ENCODE assay signal across 11 cellular contexts in genomic region chr7:801940-802364, GRCh38. TPM values are rescaled to one million over a fixed set of nuclear protein-coding genes. Genes with fewer than 3 reads are reported as not detected.
DNase-seq lines count a peak whose midpoint lies in the region; ATAC-seq and TF ChIP-seq lines count a peak whose summit lies in the region.
"Had no signal": no experiment of that assay in that cellular context is flagged by ENCODE, and none has a peak within 500 bp of the region (broad histone marks: within the 10 kb centered on the region; RNA-seq: fewer than 3 reads in every experiment).

No MANE protein-coding gene starts in this region.

- peak; percentile 91 for DNase-seq in D341Med (ENCODE audit: low spot score)
- peak; percentile 56 for DNase-seq in NCI-H82 treated with DMSO at 0.1 percent for 48 hours (lab: John Stamatoyannopoulos, UW; ENCODE audit: unreplicated experiment)
- DNase-seq in fibroblast of villous mesenchyme (ENCODE audit: low read depth) = peak; percentile 58
- no peak for DNase-seq in activated naive CD4-positive, alpha-beta T cell treated with anti-CD3 and anti-CD28 coated beads, Interleukin-2, amount 10 ng/mL, durations not matched to agents 7 days and 5 days
- DNase-seq in NCI-H187 treated with DMSO at 0.1 percent for 48 hours (lab: John Stamatoyannopoulos, UW) = no peak
- no peak for DNase-seq in PC-3
- no peak for DNase-seq in activated CD4-positive, CD25-positive, alpha-beta regulatory T cell (lab: John Stamatoyannopoulos, UW)
- DNase-seq: endodermal cell had no signal

- no peaks in the 10 kb centered on the region for H3F3A ChIP-seq in PC-3 (ENCODE audit: low read length, unreplicated experiment)

- no peak overlapping the region for H3K27ac Mint-ChIP-seq in activated naive CD4-positive, alpha-beta T cell treated with anti-CD3 and anti-CD28 coated beads, Interleukin-2, amount 10 ng/mL, durations not matched to agents 7 days and 5 days
- H3K27ac Mint-ChIP-seq: activated T-helper 1 cell treated with anti-CD3 and anti-CD28 coated beads, Interleukin-12 subunit alpha, Interleukin-12 subunit beta, Interleukin-2, Interleukin-4 antibody, amounts not matched to agents 30 ng/mL and 10 ng/mL and 1 ng/mL, durations not matched to agents 14 hours and 24 hours and 36 hours; endodermal cell had no signal

- no peaks in the 10 kb centered on the region for H3K79me2 ChIP-seq in parathyroid adenoma
- H3K79me2 ChIP-seq in PC-3 (ENCODE audit: low read length) = no peaks in the 10 kb centered on the region

- no peak for ATAC-seq in PC-3

- CTCF ChIA-PET in activated naive CD4-positive, alpha-beta T cell treated with anti-CD3 and anti-CD28 coated beads, Interleukin-2, amount 10 ng/mL, durations not matched to agents 7 days and 5 days (lab: Charles Lee) = no interaction called here
- CTCF ChIA-PET in PC-3 (lab: Charles Lee) = no interaction called here

- H3K36me3 Mint-ChIP-seq in activated naive CD4-positive, alpha-beta T cell treated with anti-CD3 and anti-CD28 coated beads, Interleukin-2, amount 10 ng/mL, durations not matched to agents 7 days and 5 days = no peaks in the 10 kb centered on the region

- no peaks in the 10 kb centered on the region for H3K9me3 Mint-ChIP-seq in activated naive CD4-positive, alpha-beta T cell treated with anti-CD3 and anti-CD28 coated beads, Interleukin-2, amount 10 ng/mL, durations not matched to agents 7 days and 5 days
- H3K9me3 Mint-ChIP-seq: activated T-helper 1 cell treated with anti-CD3 and anti-CD28 coated beads, Interleukin-12 subunit alpha, Interleukin-12 subunit beta, Interleukin-2, Interleukin-4 antibody, amounts not matched to agents 30 ng/mL and 10 ng/mL and 1 ng/mL, durations not matched to agents 14 hours and 24 hours and 36 hours had no signal

- peaks cover 27% of the 10 kb centered on the region for H3K27me3 Mint-ChIP-seq in activated naive CD4-positive, alpha-beta T cell treated with anti-CD3 and anti-CD28 coated beads, Interleukin-2, amount 10 ng/mL, durations not matched to agents 7 days and 5 days

- H3K4me3 ChIP-seq in fibroblast of villous mesenchyme (ENCODE audit: low read depth, low read length) (peak overlapping the region; percentile 12), parathyroid adenoma (ENCODE audit: low read depth, low read length) (no peak overlapping the region), PC-3 (ENCODE audit: low read length) (no peak overlapping the region)

- intact Hi-C loops in PC-3 (cut with micrococcal nuclease) = no loop called here

- H3K9me3 ChIP-seq in parathyroid adenoma (ENCODE audit: control insufficient read depth, low read length) (no peaks in the 10 kb centered on the region), PC-3 (ENCODE audit: low read length) (no peaks in the 10 kb centered on the region)

- TF ChIP-seq CTCF in fibroblast of villous mesenchyme (IDR thresholded peaks at IDR 0.05; ENCODE audit: insufficient read depth, low read depth, low read length) (no peak), parathyroid adenoma (IDR thresholded peaks at IDR 0.05) (no peak), PC-3 (conservative IDR thresholded peaks at IDR 0.05; ENCODE audit: low read depth, low read length) (no peak)

- no peaks in the 10 kb centered on the region for H4K20me1 ChIP-seq in PC-3 (ENCODE audit: low read length)

- H3K27ac ChIP-seq in parathyroid adenoma (no peak overlapping the region), PC-3 (ENCODE audit: low read length) (no peak overlapping the region)
- H3K27ac ChIP-seq: C4-2B had no signal

- no peaks in the 10 kb centered on the region for H3K27me3 ChIP-seq in parathyroid adenoma (ENCODE audit: control insufficient read depth, insufficient read depth, low read length)
- H3K27me3 ChIP-seq in PC-3 (ENCODE audit: low read length) = no peaks in the 10 kb centered on the region

- POLR2A ChIA-PET in PC-3 (lab: Charles Lee; ENCODE audit: unreplicated experiment) = no interaction called here

- H3K4me2 ChIP-seq in parathyroid adenoma (ENCODE audit: low read length) (no peak overlapping the region), PC-3 (ENCODE audit: low read length) (no peak overlapping the region)

- H3K4me1 ChIP-seq in parathyroid adenoma (no peaks in the 10 kb centered on the region), PC-3 (ENCODE audit: insufficient read depth, low read length) (no peaks in the 10 kb centered on the region)

- no peak overlapping the region for H3K4me3 Mint-ChIP-seq in activated naive CD4-positive, alpha-beta T cell treated with anti-CD3 and anti-CD28 coated beads, Interleukin-2, amount 10 ng/mL, durations not matched to agents 7 days and 5 days
- H3K4me3 Mint-ChIP-seq: activated T-helper 1 cell treated with anti-CD3 and anti-CD28 coated beads, Interleukin-12 subunit alpha, Interleukin-12 subunit beta, Interleukin-2, Interleukin-4 antibody, amounts not matched to agents 30 ng/mL and 10 ng/mL and 1 ng/mL, durations not matched to agents 14 hours and 24 hours and 36 hours; endodermal cell had no signal

- no TSS peak for BruUV-seq in PC-3 (replicated peaks; lab: Mats Ljungman, UMichigan)

- H3K4me1 Mint-ChIP-seq in activated naive CD4-positive, alpha-beta T cell treated with anti-CD3 and anti-CD28 coated beads, Interleukin-2, amount 10 ng/mL, durations not matched to agents 7 days and 5 days = no peaks in the 10 kb centered on the region

- H3K9ac ChIP-seq in parathyroid adenoma = no peak overlapping the region
- no peak overlapping the region for H3K9ac ChIP-seq in PC-3 (ENCODE audit: low read length)

- no peaks in the 10 kb centered on the region for H3K36me3 ChIP-seq in parathyroid adenoma (ENCODE audit: control insufficient read depth, insufficient read depth, low read length)
- H3K36me3 ChIP-seq in PC-3 (ENCODE audit: low read depth, low read length) = no peaks in the 10 kb centered on the region

- H2AFZ ChIP-seq in parathyroid adenoma (peak overlapping the region; percentile 35), PC-3 (ENCODE audit: low read length) (no peak overlapping the region)

- no peaks in the 10 kb centered on the region for H3K9me2 ChIP-seq in PC-3 (replicated peaks; ENCODE audit: low read length)

RNA-seq across cellular contexts. Expression of gene SUN1, which starts 30.3 kb away (rescaled TPM):
- total RNA-seq in fibroblast of villous mesenchyme (73.4 and 85.4 TPM in 2 replicates), PC-3 (2014; rRNA removed) (92.5 and 100 TPM in 2 replicates)

Comparison
In these comparisons a context has a peak if more than half of its experiments do, and no peak if none do; other contexts are left out.
1. DNase-seq: peak in D341Med (single experiment), NCI-H82 treated with DMSO at 0.1 percent for 48 hours (single experiment) and fibroblast of villous mesenchyme (single experiment); none in activated naive CD4-positive, alpha-beta T cell treated with anti-CD3 and anti-CD28 coated beads, Interleukin-2, amount 10 ng/mL, durations not matched to agents 7 days and 5 days (single experiment), NCI-H187 treated with DMSO at 0.1 percent for 48 hours (single experiment), PC-3 (single experiment) and activated CD4-positive, CD25-positive, alpha-beta regulatory T cell (0 of 4).